ENCODE assay signal across 19 cellular contexts in genomic region chr7:137109966-137110930, GRCh38.
A peak's percentile ranks its signal among the peaks of the same experiment; 100 is the strongest.
DNase-seq lines count a peak whose midpoint lies in the region; ATAC-seq, FAIRE-seq and TF ChIP-seq lines count a peak whose summit lies in the region.
"Had no signal": no experiment of that assay in that cellular context is flagged by ENCODE, and none has a peak within 500 bp of the region (broad histone marks: within the 10 kb centered on the region; RNA-seq: fewer than 3 reads in every experiment).

No MANE protein-coding gene starts in this region.

- intact Hi-C loops in PC-9 (cut with micrococcal nuclease; ENCODE audit: unreplicated experiment): no loop called here

- H3K4me1 Mint-ChIP-seq in astrocyte (ENCODE audit: low read depth, unreplicated experiment): no peaks in the 10 kb centered on the region
- H3K4me1 Mint-ChIP-seq in effector memory CD8-positive, alpha-beta T cell (ENCODE audit: low read depth in 2 of 2): no peaks in the 10 kb centered on the region
- H3K4me1 Mint-ChIP-seq: CD8-positive, alpha-beta memory T cell; T-helper 17 cell had no signal

- no peak overlapping the region for H3K4me3 Mint-ChIP-seq in astrocyte (ENCODE audit: unreplicated experiment)
- no peak overlapping the region for H3K4me3 Mint-ChIP-seq in effector memory CD8-positive, alpha-beta T cell
- H3K4me3 Mint-ChIP-seq: CD8-positive, alpha-beta memory T cell; T-helper 17 cell had no signal

- peaks cover 6% of the 10 kb centered on the region for H3K4me1 ChIP-seq in astrocyte (ENCODE audit: insufficient read depth, low read length)
- H3K4me1 ChIP-seq in gastroesophageal sphincter: peaks cover 0 to 2% (median 0%) of the 10 kb centered on the region in 3 donors
- H3K4me1 ChIP-seq in PC-9 (replicated peaks; ENCODE audit: insufficient read depth): no peaks in the 10 kb centered on the region

- no peaks in the 10 kb centered on the region for H3K9me3 ChIP-seq in astrocyte (ENCODE audit: insufficient read depth, low read depth, low read length)
- H3K9me3 ChIP-seq in gastroesophageal sphincter: no peaks in the 10 kb centered on the region
- no peaks in the 10 kb centered on the region for H3K9me3 ChIP-seq in PC-9 (ENCODE audit: insufficient read depth, low read depth)
- H3K9me3 ChIP-seq: ovary had no signal

- H3K4me3 ChIP-seq in astrocyte (ENCODE audit: insufficient read depth, low read depth, low read length) (no peak overlapping the region), gastroesophageal sphincter (no peak overlapping the region), PC-9 (no peak overlapping the region)
- H3K4me3 ChIP-seq: ovary had no signal

- H3K27ac ChIP-seq in astrocyte (ENCODE audit: low read depth, low read length) (no peak overlapping the region), gastroesophageal sphincter (no peak overlapping the region), PC-9 (no peak overlapping the region)
- H3K27ac ChIP-seq: 22Rv1, HL-60, ovary had no signal

- H3K79me2 ChIP-seq in astrocyte (ENCODE audit: insufficient read depth, low read length) (no peaks in the 10 kb centered on the region), PC-9 (ENCODE audit: low read depth) (no peaks in the 10 kb centered on the region)

- TF ChIP-seq CTCF in astrocyte (IDR thresholded peaks at IDR 0.05; ENCODE audit: insufficient read depth, low read depth, low read length) (peak; percentile 15), gastroesophageal sphincter (IDR thresholded peaks at IDR 0.05) (no peak), PC-9 (conservative IDR thresholded peaks at IDR 0.05) (no peak)

- no peak overlapping the region for H3K4me2 ChIP-seq in astrocyte (ENCODE audit: low read length)
- H3K4me2 ChIP-seq in PC-9: no peak overlapping the region

- peaks cover 5% of the 10 kb centered on the region for H3K9me3 Mint-ChIP-seq in astrocyte (ENCODE audit: unreplicated experiment)
- H3K9me3 Mint-ChIP-seq in effector memory CD8-positive, alpha-beta T cell: peaks cover 12 to 30% of the 10 kb centered on the region in 2 donors

- no peaks in the 10 kb centered on the region for H4K20me1 ChIP-seq in astrocyte (ENCODE audit: insufficient read depth, low read length)
- no peaks in the 10 kb centered on the region for H4K20me1 ChIP-seq in PC-9 (ENCODE audit: insufficient read depth)

- H3K36me3 ChIP-seq in astrocyte (ENCODE audit: insufficient read depth, low read length) (no peaks in the 10 kb centered on the region), gastroesophageal sphincter (no peaks in the 10 kb centered on the region), PC-9 (ENCODE audit: low read depth) (no peaks in the 10 kb centered on the region)
- H3K36me3 ChIP-seq: ovary had no signal

- POLR2A ChIA-PET in PC-9 (lab: Charles Lee; ENCODE audit: unreplicated experiment): no interaction called here

- no peak overlapping the region for H3K27ac Mint-ChIP-seq in astrocyte (ENCODE audit: unreplicated experiment)
- no peak overlapping the region for H3K27ac Mint-ChIP-seq in effector memory CD8-positive, alpha-beta T cell
- H3K27ac Mint-ChIP-seq: CD8-positive, alpha-beta memory T cell; T-helper 17 cell had no signal

- BruUV-seq in PC-9 (replicated peaks; lab: Mats Ljungman, UMichigan): no TSS peak

- no peak for TF ChIP-seq POLR2A in gastroesophageal sphincter (IDR thresholded peaks at IDR 0.05)

- DNase-seq in DMS53 (lab: John Stamatoyannopoulos, UW) (peak; percentile 14), DMS53 treated with DMSO at 0.1 percent for 48 hours (lab: John Stamatoyannopoulos, UW; ENCODE audit: unreplicated experiment) (no peak), astrocyte (ENCODE audit: low read depth) (peak; percentile 33), stromal cell of bone marrow (ENCODE audit: low read depth) (peak; percentile 24), OCI-M1 (lab: John Stamatoyannopoulos, UW) (no peak), PC-9 (no peak)
- DNase-seq in effector memory CD8-positive, alpha-beta T cell: no peak
- DNase-seq: activated CD4-positive, CD25-positive, alpha-beta regulatory T cell treated with anti-CD3 and anti-CD28 coated beads, Interleukin-2, amount 50 U/mL, for 72 hours; activated CD8-positive, alpha-beta memory T cell treated with anti-CD3 and anti-CD28 coated beads, Interleukin-2, amount 50 U/mL, for 4 hours; CD8-positive, alpha-beta memory T cell; NCI-H146; NCI-H510A; ovary; RPMI8226; T-helper 17 cell had no signal

- FAIRE-seq in astrocyte (lab: Jason Lieb, UNC): peak; percentile 13
- FAIRE-seq: islet of Langerhans had no signal

- WGBS in gastroesophageal sphincter (ENCODE audit: low coverage in 1 of 2), 2 donors: 31 to 55% methylated on average over 3 to 4 of the region's 5 CpGs

- no peaks in the 10 kb centered on the region for H3K36me3 Mint-ChIP-seq in astrocyte (ENCODE audit: low read depth, unreplicated experiment)
- H3K36me3 Mint-ChIP-seq in effector memory CD8-positive, alpha-beta T cell (ENCODE audit: insufficient read depth): no peaks in the 10 kb centered on the region

- no peak for TF ChIP-seq EP300 in gastroesophageal sphincter (IDR thresholded peaks at IDR 0.05)

- no peaks in the 10 kb centered on the region for H3K27me3 Mint-ChIP-seq in astrocyte (ENCODE audit: low read depth, unreplicated experiment)
- H3K27me3 Mint-ChIP-seq in effector memory CD8-positive, alpha-beta T cell: no peaks in the 10 kb centered on the region
- H3K27me3 Mint-ChIP-seq: CD8-positive, alpha-beta memory T cell; T-helper 17 cell had no signal

- no peak overlapping the region for H3K9ac ChIP-seq in astrocyte (ENCODE audit: low read length)

- CTCF ChIA-PET in PC-9 (lab: Charles Lee): no interaction called here

- H2AFZ ChIP-seq in astrocyte (ENCODE audit: low read depth, low read length) (no peak overlapping the region), PC-9 (no peak overlapping the region)

- no peaks in the 10 kb centered on the region for H3K9me2 ChIP-seq in PC-9 (ENCODE audit: insufficient read depth)

- no peaks in the 10 kb centered on the region for H3F3A ChIP-seq in PC-9 (ENCODE audit: insufficient read depth, low read depth)

- peak; percentile 31 for ATAC-seq in gastroesophageal sphincter
- no peak for ATAC-seq in effector memory CD8-positive, alpha-beta T cell (replicated peaks)
- ATAC-seq: T-helper 17 cell had no signal

- no peaks in the 10 kb centered on the region for H3K27me3 ChIP-seq in astrocyte (ENCODE audit: insufficient read depth, low read length)
- H3K27me3 ChIP-seq in gastroesophageal sphincter: no peaks in the 10 kb centered on the region
- 0 out of 2 replicates have a peak, but pooled peaks cover 6% of the 10 kb centered on the region for H3K27me3 ChIP-seq in PC-9 (ENCODE audit: insufficient read depth, low read depth)
- H3K27me3 ChIP-seq: ovary had no signal

Comparison
In these comparisons a context has a peak if more than half of its experiments do, and no peak if none do; other contexts are left out.
1. DNase-seq: peak in DMS53 (single experiment), astrocyte (single experiment) and stromal cell of bone marrow (single experiment); none in DMS53 treated with DMSO at 0.1 percent for 48 hours (single experiment), OCI-M1 (single experiment), PC-9 (0 of 2) and effector memory CD8-positive, alpha-beta T cell (0 of 3).